12 cellular contexts compared by ENCODE assay signal in genomic region chr6:158807515-158808441, GRCh38. TPM values are rescaled to one million over a fixed set of nuclear protein-coding genes. Genes with fewer than 3 reads are reported as not detected.
DNase-seq lines count a peak whose midpoint lies in the region; ATAC-seq, FAIRE-seq and TF ChIP-seq lines count a peak whose summit lies in the region.
"Had no signal": no experiment of that assay in that cellular context is flagged by ENCODE, and none has a peak within 500 bp of the region (broad histone marks: within the 10 kb centered on the region; RNA-seq: fewer than 3 reads in every experiment).

No MANE protein-coding gene starts in this region.

- no peaks in the 10 kb centered on the region for H3K9me3 ChIP-seq in left ventricle myocardium inferior (replicated peaks)
- no peaks in the 10 kb centered on the region for H3K9me3 ChIP-seq in HepG2 (ENCODE audit: low read length)
- H3K9me3 ChIP-seq: ascending aorta, gastroesophageal sphincter had no signal

- H3K36me3 Mint-ChIP-seq in T-cell: peaks cover 62% of the 10 kb centered on the region
- H3K36me3 Mint-ChIP-seq in memory B cell: peaks cover 31% of the 10 kb centered on the region

- no peak overlapping the region for H3K4me2 ChIP-seq in HepG2 (ENCODE audit: low read depth, low read length)

- POLR2A ChIA-PET in T-cell (lab: Charles Lee): interaction anchor here (0.5 to 3.2 kb wide), 17 partner anchors 8 to 298 kb away, joined by 3 to 24 read pairs (median 4); partner anchors contain the start of gene EZR (in 1 of the 2)
- POLR2A ChIA-PET in HepG2 (lab: Yijun Ruan, JAX): interaction anchor here (1.2 to 1.3 kb wide), 2 partner anchors 9 to 11 kb away, joined by 3 to 5 read pairs; partner anchors contain the start of gene EZR

- peak overlapping the region; percentile 48 for H3K27ac ChIP-seq in left ventricle myocardium inferior (replicated peaks)
- no peak overlapping the region for H3K27ac ChIP-seq in HepG2 (ENCODE audit: extremely low read length, insufficient read depth, low read length)
- H3K27ac ChIP-seq: ascending aorta, dorsolateral prefrontal cortex had no signal

- H3K27ac Mint-ChIP-seq in T-cell: peak overlapping the region; percentile 84 to 85
- peak overlapping the region; percentile 98 for H3K27ac Mint-ChIP-seq in memory B cell

- no TSS peak for BruUV-seq in HepG2 (replicated peaks; lab: Mats Ljungman, UMichigan)

- H3K36me3 ChIP-seq in left ventricle myocardium inferior (peaks cover 8% of the 10 kb centered on the region), HepG2 (replicated peaks in 1 of 2; ENCODE audit: control insufficient read depth in 1 of 2, insufficient read depth in 2 of 2, low read length in 2 of 2) (no peaks in the 10 kb centered on the region; a peak in 2 of 5 replicates)
- H3K36me3 ChIP-seq: ascending aorta had no signal

- no peak for DNase-seq in left ventricle myocardium inferior
- DNase-seq in left ventricle myocardium superior: no peak
- DNase-seq in T-cell: no peak
- DNase-seq in memory B cell (ENCODE audit: low spot score in 2 of 2): no peak
- no peak for DNase-seq in DMS79 (lab: John Stamatoyannopoulos, UW)
- no peak for DNase-seq in HepG2 (ENCODE audit: low spot score)
- DNase-seq in COR-L47 (lab: John Stamatoyannopoulos, UW): no peak
- DNase-seq: dorsolateral prefrontal cortex, NCI-H187 treated with DMSO at 0.1 percent for 48 hours had no signal

- TF ChIP-seq EP300 in HepG2 (IDR thresholded peaks at IDR 0.05; ENCODE audit: low read depth in 2 of 2, low read length in 2 of 2) (no peak), HepG2 (CRISPR knock-in tag; IDR thresholded peaks at IDR 0.05; ENCODE audit: borderline replicate concordance) (no peak)

- WGBS in HepG2 (ENCODE audit: low lambda C conversion rate): 81% methylated on average over 8 of the region's 8 CpGs

- no peak for TF ChIP-seq RAD21 in HepG2 (CRISPR knock-in tag; IDR thresholded peaks at IDR 0.05)

- H3K4me1 Mint-ChIP-seq in T-cell (peaks cover 94 to 100% (median 97%) of the 10 kb centered on the region in 3 donors), memory B cell (peaks cover 74% of the 10 kb centered on the region)

- CTCF ChIA-PET in T-cell (lab: Charles Lee) (interaction anchor here (0.6 to 2.8 kb wide), 6 partner anchors 12 to 62 kb away, joined by 3 to 14 read pairs (median 5); partner anchors contain the start of gene EZR (in 1 of the 2)), HepG2 (lab: Yijun Ruan, JAX; ENCODE audit: low intra/inter-chr PET ratio, low total read pairs) (no interaction called here)

- TF ChIP-seq CTCF in left ventricle myocardium inferior (IDR thresholded peaks at IDR 0.05; ENCODE audit: borderline replicate concordance): no peak
- no peak for TF ChIP-seq CTCF in HepG2 (CRISPR knock-in tag; IDR thresholded peaks at IDR 0.05)

- no peaks in the 10 kb centered on the region for H3K27me3 Mint-ChIP-seq in T-cell
- no peaks in the 10 kb centered on the region for H3K27me3 Mint-ChIP-seq in memory B cell

- H3K4me1 ChIP-seq in left ventricle myocardium inferior: peaks cover 93% of the 10 kb centered on the region
- peaks cover 55% of the 10 kb centered on the region for H3K4me1 ChIP-seq in HepG2 (ENCODE audit: insufficient read depth, low read length)
- H3K4me1 ChIP-seq: ascending aorta had no signal

- H3K4me3 ChIP-seq in left ventricle myocardium inferior: no peak overlapping the region
- H3K4me3 ChIP-seq in HepG2 (replicated peaks in 1 of 3; ENCODE audit: insufficient read depth in 1 of 3, low read depth in 2 of 3, low read length in 3 of 3): no peak overlapping the region
- H3K4me3 ChIP-seq: ascending aorta, dorsolateral prefrontal cortex, gastroesophageal sphincter had no signal

- in situ Hi-C loops in HepG2 (cut with HindIII; ENCODE audit: extremely low pct_ligation_motif_present, low pct_unique_long_range_greater_than_20kb): no loop called here

- H3K9me3 Mint-ChIP-seq in T-cell (no peaks in the 10 kb centered on the region), memory B cell (no peaks in the 10 kb centered on the region)

- peaks cover 13% of the 10 kb centered on the region; the same call in 1 of the 2 replicates for H4K20me1 ChIP-seq in HepG2 (ENCODE audit: insufficient read depth, low read length)

- H2AFZ ChIP-seq in HepG2 (ENCODE audit: low read length): no peak overlapping the region

- no peak for FAIRE-seq in HepG2 (lab: Jason Lieb, UNC)

- H3K27me3 ChIP-seq in left ventricle myocardium inferior (ENCODE audit: low read depth) (no peaks in the 10 kb centered on the region), HepG2 (ENCODE audit: control insufficient read depth in 1 of 2, insufficient read depth in 2 of 2, low read length in 2 of 2) (no peaks in the 10 kb centered on the region)
- H3K27me3 ChIP-seq: ascending aorta, gastroesophageal sphincter had no signal

- H3K79me2 ChIP-seq in HepG2 (ENCODE audit: insufficient read depth, low read length): peaks cover 68% of the 10 kb centered on the region

- intact Hi-C loops in left ventricle myocardium inferior (cut with micrococcal nuclease): no loop called here
- intact Hi-C loops in left ventricle myocardium superior (cut with micrococcal nuclease): no loop called here
- intact Hi-C loops in HepG2 (cut with micrococcal nuclease; ENCODE audit: unreplicated experiment): no loop called here

- no peak overlapping the region for H3K9ac ChIP-seq in HepG2 (ENCODE audit: insufficient read depth, low read depth, low read length)

- TF ChIP-seq POLR2A in HepG2 (IDR thresholded peaks at IDR 0.05; ENCODE audit: insufficient read depth in 1 of 2, low read depth in 2 of 2, low read length in 2 of 2): no peak

- H3K4me3 Mint-ChIP-seq in T-cell (peak overlapping the region; percentile 21 to 79 (median 58)), memory B cell (peak overlapping the region; percentile 64)

- no peak for ATAC-seq in left ventricle myocardium superior
- no peak for ATAC-seq in T-cell (replicated peaks in 1 of 4)
- no peak for ATAC-seq in memory B cell (ENCODE audit: low read depth)
- ATAC-seq in HepG2: no peak
- no peak for ATAC-seq in HG02884 (IDR thresholded peaks at IDR 0.05; ENCODE audit: unreplicated experiment)
- ATAC-seq: gastroesophageal sphincter had no signal

TF ChIP-seq in HepG2, 621 proteins besides CTCF, POLR2A, EP300 and RAD21 (continues in another document):
- TF ChIP-seq REST (IDR thresholded peaks at IDR 0.05; ENCODE audit: borderline replicate concordance in 1 of 2, low read depth in 1 of 2, low read length in 2 of 2) (no peak), REXO4 (CRISPR knock-in tag; IDR thresholded peaks at IDR 0.05; ENCODE audit: borderline replicate concordance) (no peak), ZNF768 (CRISPR knock-in tag; IDR thresholded peaks at IDR 0.05) (no peak), SPEN (CRISPR knock-in tag; IDR thresholded peaks at IDR 0.05; ENCODE audit: low read depth) (no peak)

RNA-seq across cellular contexts. Expression of gene EZR, which starts 11.4 kb away (rescaled TPM):
- total RNA-seq in left ventricle myocardium inferior (242 TPM), left ventricle myocardium superior (195 TPM), T-cell (100 to 1,000 TPM; 176 to 286 (median 272) TPM), HepG2 (2016; rRNA removed; fragmentation: Illumina TruSeq; extraction: Trizol) (60.3 and 75.7 TPM in 2 replicates)
- total RNA-seq in HepG2 (2016; cell fraction: cytosol; rRNA removed; fragmentation: Illumina TruSeq; extraction: Trizol; ENCODE audit: low read depth): 8.6 and 10.8 TPM in 2 replicates
- total RNA-seq in HepG2 (2016; cell fraction: insoluble cytoplasmic fraction; rRNA removed; fragmentation: Illumina TruSeq; extraction: Trizol): 63.6 and 68.8 TPM in 2 replicates
- 21.2 and 23.3 TPM in 2 replicates for total RNA-seq in HepG2 (2016; cell fraction: membrane; rRNA removed; fragmentation: Illumina TruSeq; extraction: Trizol)
- total RNA-seq in HepG2 (2016; cell fraction: nucleus; rRNA removed; fragmentation: Illumina TruSeq; extraction: Trizol): 35.3 and 38.9 TPM in 2 replicates
- 34.7 and 36.8 TPM in 2 replicates for polyA plus RNA-seq in HepG2 (2011; rRNA removed)
- 34.1 and 34.2 TPM in 2 replicates for polyA plus RNA-seq in HepG2 (2011; cell fraction: cytosol; rRNA removed)
- 25.0 and 25.8 TPM in 2 replicates for polyA plus RNA-seq in HepG2 (2011; cell fraction: nucleus; rRNA removed)
- 18.5 and 28.6 TPM in 2 replicates for polyA plus RNA-seq in HepG2 (2012)
- 5.0 and 5.1 TPM in 2 replicates for polyA plus RNA-seq in HepG2 (2016; cell fraction: cytosol; fragmentation: Illumina TruSeq; extraction: Trizol; ENCODE audit: low read depth)
- polyA plus RNA-seq in HepG2 (2016; cell fraction: insoluble cytoplasmic fraction; fragmentation: Illumina TruSeq; extraction: Trizol; ENCODE audit: low read depth): 79.1 and 90.3 TPM in 2 replicates
- 12.2 TPM in 2 replicates for polyA plus RNA-seq in HepG2 (2016; cell fraction: membrane; fragmentation: Illumina TruSeq; extraction: Trizol; ENCODE audit: low read depth)
- polyA plus RNA-seq in HepG2 (2016; cell fraction: nucleus; fragmentation: Illumina TruSeq; extraction: Trizol; ENCODE audit: insufficient read depth, low read depth): 60.9 and 63.5 TPM in 2 replicates
- 45.1 and 93.9 TPM in 2 replicates for polyA minus RNA-seq in HepG2 (2011; rRNA and poly(A)+ RNA removed; ENCODE audit: low replicate concordance)
- 28.8 and 29.4 TPM in 2 replicates for polyA minus RNA-seq in HepG2 (2011; cell fraction: cytosol; rRNA and poly(A)+ RNA removed)
- 17.6 and 19.8 TPM in 2 replicates for polyA minus RNA-seq in HepG2 (2011; cell fraction: nucleus; rRNA and poly(A)+ RNA removed)
